Comparison of ENCODE assay signal across 8 cellular contexts in the genomic region with DNA sequence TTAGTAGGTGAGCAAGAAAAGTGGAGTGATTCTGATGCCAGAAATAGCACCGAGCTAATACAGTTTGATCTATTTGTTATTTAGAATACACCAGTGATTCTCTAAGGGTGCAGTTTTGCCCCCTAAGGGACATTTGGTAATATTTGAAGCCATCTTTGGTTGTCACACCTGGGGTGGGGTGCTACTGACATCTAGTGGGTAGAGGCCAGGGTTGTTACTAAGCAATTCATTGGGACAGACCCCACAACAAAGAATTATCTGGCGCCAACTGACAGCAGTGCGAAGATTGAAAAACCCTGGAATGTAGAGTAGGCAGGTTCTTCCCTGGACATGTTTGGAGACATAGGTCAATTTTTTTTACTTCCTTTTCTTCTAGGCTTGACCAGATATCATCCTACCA. TPM values are rescaled to one million over a fixed set of nuclear protein-coding genes. Genes with fewer than 3 reads are reported as not detected.
DNase-seq lines count a peak whose midpoint lies in the region; ATAC-seq, FAIRE-seq and TF ChIP-seq lines count a peak whose summit lies in the region.

No MANE protein-coding gene starts in this region.

- no peaks in the 10 kb centered on the region for H3K4me1 Mint-ChIP-seq in neural crest cell

- peak; percentile 19 for FAIRE-seq in K562 (lab: Jason Lieb, UNC)

- H3K79me2 ChIP-seq in K562 (ENCODE audit: control insufficient read depth, insufficient read depth, low read length): peaks cover 58% of the 10 kb centered on the region

- CTCF ChIA-PET in K562 (lab: Yijun Ruan, JAX; ENCODE audit: low intra/inter-chr PET ratio): no interaction called here

- H3K4me1 ChIP-seq in K562 (replicated peaks in 1 of 2; ENCODE audit: control insufficient read depth in 2 of 2, insufficient read depth in 2 of 2, low read length in 2 of 2): peaks cover 0 to 2% of the 10 kb centered on the region in 2 experiments; a peak in 1 of 5 replicates

- TF ChIP-seq CTCF in K562 (IDR thresholded peaks at IDR 0.05 in 2 of 3, conservative IDR thresholded peaks at IDR 0.05 in 1 of 3; ENCODE audit: insufficient read depth in 2 of 3, low read depth in 1 of 3, low read length in 3 of 3) (peak; percentile 67 to 90 (median 87)), neural crest cell (conservative IDR thresholded peaks at IDR 0.05) (peak; percentile 64)

- H3K4me2 ChIP-seq in K562 (ENCODE audit: insufficient read depth, low read length): no peak overlapping the region

- H3K36me3 ChIP-seq in K562 (ENCODE audit: control insufficient read depth, insufficient read depth, low read length): 0 out of 3 replicates have a peak, but pooled peaks cover 2% of the 10 kb centered on the region

- no peak overlapping the region for H3K27ac ChIP-seq in K562 (ENCODE audit: extremely low read depth, low read depth, low read length)

- peaks cover 3% of the 10 kb centered on the region for H3K36me3 Mint-ChIP-seq in neural crest cell (ENCODE audit: low read depth)

- H3K9ac ChIP-seq in K562 (ENCODE audit: insufficient read depth in 1 of 2, low read depth in 2 of 2, low read length in 2 of 2): no peak overlapping the region

- no peak for TF ChIP-seq EP300 in K562 (IDR thresholded peaks at IDR 0.05; ENCODE audit: low read length)

- H3K27ac Mint-ChIP-seq in neural crest cell (ENCODE audit: unreplicated experiment): no peak overlapping the region

- peak; percentile 7 for DNase-seq in NK-92 treated with Interleukin-12 subunit alpha and Interleukin-12 subunit beta, amount 100 ng/mL, for 24 hours (lab: John Stamatoyannopoulos, UW)
- no peak for DNase-seq in NK-92 (lab: John Stamatoyannopoulos, UW; ENCODE audit: unreplicated experiment)
- peak; percentile 16 for DNase-seq in RPMI8226
- DNase-seq in K562 (ENCODE audit: extremely low read depth in 1 of 4, low spot score in 3 of 4): peak in 3 of 4 experiments; percentile 14 to 55 (median 19)
- DNase-seq in neural crest cell (ENCODE audit: low read depth, low spot score): no peak
- DNase-seq in HCEC 1CT: no peak

- peak; percentile 53 to 71 for TF ChIP-seq RAD21 in K562 (CRISPR knock-in tag; conservative IDR thresholded peaks at IDR 0.05 in 1 of 2, IDR thresholded peaks at IDR 0.05 in 1 of 2)

- intact Hi-C loops in K562 (cut with micrococcal nuclease): loop anchor here (5.0 to 10.0 kb wide), 2 partner anchors 186 to 273 kb away; no protein-coding TSS in a partner anchor

- H3K9me3 Mint-ChIP-seq in neural crest cell: peaks cover 4% of the 10 kb centered on the region

- no peak for TF ChIP-seq POLR2A in K562 (conservative IDR thresholded peaks at IDR 0.05)

- no peaks in the 10 kb centered on the region for H3K9me1 ChIP-seq in K562 (ENCODE audit: control insufficient read depth, insufficient read depth, low read length)

- H3K27me3 Mint-ChIP-seq in neural crest cell (ENCODE audit: low read depth): no peaks in the 10 kb centered on the region

- WGBS in K562 (ENCODE audit: insufficient coverage, low coverage, missing lambda C conversion rate): 49% methylated on average over 3 of the region's 3 CpGs

- BruUV-seq in K562 (replicated peaks; lab: Mats Ljungman, UMichigan): no TSS peak

- ATAC-seq in HG02938 (IDR thresholded peaks at IDR 0.05; ENCODE audit: unreplicated experiment): peak; percentile 73
- ATAC-seq in K562: peak; percentile 95
- ATAC-seq in GM18858 (IDR thresholded peaks at IDR 0.05; ENCODE audit: unreplicated experiment): no peak

- in situ Hi-C loops in K562 (cut with MboI): no loop called here

- no peaks in the 10 kb centered on the region for H3K9me3 ChIP-seq in K562 (replicated peaks; ENCODE audit: control insufficient read depth, insufficient read depth, low read depth, low read length)

- H3K27me3 ChIP-seq in K562 (ENCODE audit: control insufficient read depth in 2 of 2, insufficient read depth in 2 of 2, low read length in 2 of 2): no peaks in the 10 kb centered on the region

- H3K4me3 ChIP-seq in K562: no peak overlapping the region

- POLR2A ChIA-PET in K562 (lab: Yijun Ruan, JAX): interaction anchor here (1.4 kb wide), 1 partner anchor 12 kb away, joined by 6 read pairs; no protein-coding TSS in a partner anchor

- H3K4me3 Mint-ChIP-seq in neural crest cell: no peak overlapping the region

- no peak overlapping the region for H2AFZ ChIP-seq in K562 (ENCODE audit: low read depth, low read length)

- H4K20me1 ChIP-seq in K562 (replicated peaks; ENCODE audit: control insufficient read depth, insufficient read depth, low read length): 0 out of 2 replicates have a peak, but pooled peaks cover 3% of the 10 kb centered on the region

TF ChIP-seq in K562, 482 proteins besides CTCF, POLR2A, EP300 and RAD21 (continues in another document):
- peak in 1 of 3 experiments; percentile 10 for TF ChIP-seq YY1 (IDR thresholded peaks at IDR 0.05; ENCODE audit: borderline replicate concordance in 1 of 3, control insufficient read depth in 1 of 3, extremely low read depth in 1 of 3, insufficient read depth in 3 of 3, insufficient read length in 1 of 3, insufficient replicate concordance in 2 of 3, low read depth in 1 of 3, low read length in 2 of 3)
- TF ChIP-seq, protein P1, sequence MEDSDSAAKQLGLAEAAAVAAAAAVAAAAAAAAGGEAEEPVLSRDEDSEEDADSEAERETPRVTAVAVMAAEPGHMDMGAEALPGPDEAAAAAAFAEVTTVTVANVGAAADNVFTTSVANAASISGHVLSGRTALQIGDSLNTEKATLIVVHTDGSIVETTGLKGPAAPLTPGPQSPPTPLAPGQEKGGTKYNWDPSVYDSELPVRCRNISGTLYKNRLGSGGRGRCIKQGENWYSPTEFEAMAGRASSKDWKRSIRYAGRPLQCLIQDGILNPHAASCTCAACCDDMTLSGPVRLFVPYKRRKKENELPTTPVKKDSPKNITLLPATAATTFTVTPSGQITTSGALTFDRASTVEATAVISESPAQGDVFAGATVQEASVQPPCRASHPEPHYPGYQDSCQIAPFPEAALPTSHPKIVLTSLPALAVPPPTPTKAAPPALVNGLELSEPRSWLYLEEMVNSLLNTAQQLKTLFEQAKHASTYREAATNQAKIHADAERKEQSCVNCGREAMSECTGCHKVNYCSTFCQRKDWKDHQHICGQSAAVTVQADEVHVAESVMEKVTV (CRISPR knock-in tag; IDR thresholded peaks at IDR 0.05): peak; percentile 52; the same call in 1 of the 2 replicates
- TF ChIP-seq MAFG (tag; conservative IDR thresholded peaks at IDR 0.05): no peak
- TF ChIP-seq, protein P2, sequence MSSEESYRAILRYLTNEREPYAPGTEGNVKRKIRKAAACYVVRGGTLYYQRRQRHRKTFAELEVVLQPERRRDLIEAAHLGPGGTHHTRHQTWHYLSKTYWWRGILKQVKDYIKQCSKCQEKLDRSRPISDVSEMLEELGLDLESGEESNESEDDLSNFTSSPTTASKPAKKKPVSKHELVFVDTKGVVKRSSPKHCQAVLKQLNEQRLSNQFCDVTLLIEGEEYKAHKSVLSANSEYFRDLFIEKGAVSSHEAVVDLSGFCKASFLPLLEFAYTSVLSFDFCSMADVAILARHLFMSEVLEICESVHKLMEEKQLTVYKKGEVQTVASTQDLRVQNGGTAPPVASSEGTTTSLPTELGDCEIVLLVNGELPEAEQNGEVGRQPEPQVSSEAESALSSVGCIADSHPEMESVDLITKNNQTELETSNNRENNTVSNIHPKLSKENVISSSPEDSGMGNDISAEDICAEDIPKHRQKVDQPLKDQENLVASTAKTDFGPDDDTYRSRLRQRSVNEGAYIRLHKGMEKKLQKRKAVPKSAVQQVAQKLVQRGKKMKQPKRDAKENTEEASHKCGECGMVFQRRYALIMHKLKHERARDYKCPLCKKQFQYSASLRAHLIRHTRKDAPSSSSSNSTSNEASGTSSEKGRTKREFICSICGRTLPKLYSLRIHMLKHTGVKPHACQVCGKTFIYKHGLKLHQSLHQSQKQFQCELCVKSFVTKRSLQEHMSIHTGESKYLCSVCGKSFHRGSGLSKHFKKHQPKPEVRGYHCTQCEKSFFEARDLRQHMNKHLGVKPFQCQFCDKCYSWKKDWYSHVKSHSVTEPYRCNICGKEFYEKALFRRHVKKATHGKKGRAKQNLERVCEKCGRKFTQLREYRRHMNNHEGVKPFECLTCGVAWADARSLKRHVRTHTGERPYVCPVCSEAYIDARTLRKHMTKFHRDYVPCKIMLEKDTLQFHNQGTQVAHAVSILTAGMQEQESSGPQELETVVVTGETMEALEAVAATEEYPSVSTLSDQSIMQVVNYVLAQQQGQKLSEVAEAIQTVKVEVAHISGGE (CRISPR knock-in tag; IDR thresholded peaks at IDR 0.05): no peak

RNA-seq across cellular contexts. Expression of a gene that starts 14.6 kb away (rescaled TPM):
- total RNA-seq in K562 (2011; cell fraction: chromatin; rRNA removed; ENCODE audit: low replicate concordance): 7.4 and 46.8 TPM in 2 replicates
- 3.7 and 6.4 TPM in 2 replicates for total RNA-seq in K562 (2011; cell fraction: nucleolus; rRNA removed)
- 14.3 and 25.1 TPM in 2 replicates for total RNA-seq in K562 (2011; cell fraction: nucleoplasm; rRNA removed)
- total RNA-seq in K562 (2014; rRNA removed) (10.6 and 10.8 TPM in 2 replicates), K562 (2014; rRNA removed; fragmentation: Illumina TruSeq; extraction: Trizol) (23.1 and 26.9 TPM in 2 replicates), K562 (2015; rRNA removed; fragmentation: Illumina TruSeq; extraction: Trizol) (17.6 and 17.7 TPM in 2 replicates), K562 (2021) (30.4 and 35.0 TPM in 2 replicates), neural crest cell (35.8 and 37.9 TPM in 2 replicates)
- polyA plus RNA-seq in K562 (2011; rRNA removed) (14.4 and 20.2 TPM in 2 replicates), K562 (2014; fragmentation: Illumina TruSeq; extraction: Trizol) (15.8 and 17.5 TPM in 2 replicates), K562 (2014; fragmentation: Nextera tagmentation; extraction: Ambion mirVana) (1 to 10 TPM; 5.9 to 7.2 TPM), K562 (2014; rRNA removed) (11.6 and 18.9 TPM in 2 replicates)
- 2.9 and 5.6 TPM in 2 replicates for polyA plus RNA-seq in K562 (2011; cell fraction: cytosol; rRNA removed)
- 5.3 and 7.9 TPM in 2 replicates for polyA plus RNA-seq in K562 (2011; cell fraction: nucleus; rRNA removed)
- polyA plus RNA-seq in K562 (2012): 8.7 and 13.3 TPM in 2 replicates
- polyA minus RNA-seq in K562 (2011; rRNA and poly(A)+ RNA removed): 53.0 and 69.7 TPM in 2 replicates
- 19.5 and 19.7 TPM in 2 replicates for polyA minus RNA-seq in K562 (2011; cell fraction: cytosol; rRNA and poly(A)+ RNA removed)
- 9.0 and 16.4 TPM in 2 replicates for polyA minus RNA-seq in K562 (2011; cell fraction: nucleus; rRNA and poly(A)+ RNA removed)

Comparison
In these comparisons a context has a peak if more than half of its experiments do, and no peak if none do; other contexts are left out.
1. DNase-seq: peak in NK-92 treated with Interleukin-12 subunit alpha and Interleukin-12 subunit beta, amount 100 ng/mL, for 24 hours (single experiment), RPMI8226 (single experiment) and K562 (3 of 4); none in NK-92 (single experiment), neural crest cell (single experiment) and HCEC 1CT (single experiment).